In genomic region chr17:34998205-34998604, GRCh38 we compare ENCODE assay signal across 8 cellular contexts. TPM values are rescaled to one million over a fixed set of nuclear protein-coding genes. Genes with fewer than 3 reads are reported as not detected.
DNase-seq lines count a peak whose midpoint lies in the region; ATAC-seq lines count a peak whose summit lies in the region.

No MANE protein-coding gene starts in this region.

- H3K4me1 ChIP-seq in CD8-positive, alpha-beta memory T cell (ENCODE audit: insufficient read depth, low read length) = no peaks in the 10 kb centered on the region
- peaks cover 2 to 13% of the 10 kb centered on the region in 2 donors for H3K4me1 ChIP-seq in esophagus (ENCODE audit: control insufficient read depth in 2 of 2, insufficient read depth in 2 of 2, low read length in 1 of 2)

- WGBS in esophagus, 2 donors = 47 to 60% methylated on average over 5 of the region's 5 CpGs

- DNase-seq in CD8-positive, alpha-beta memory T cell = peak; percentile 62 to 83 (median 68)
- peak; percentile 87 for DNase-seq in H7
- peak; percentile 52 for DNase-seq in NOMO-1 treated with dmso at 0.1 percent for 144 hours (lab: John Stamatoyannopoulos, UW; ENCODE audit: unreplicated experiment)
- DNase-seq in activated T-cell treated with anti-CD3 and anti-CD28 coated beads for 48 hours (ENCODE audit: low read depth) = peak; percentile 75
- DNase-seq in naive B cell = peak; percentile 68
- DNase-seq in stimulated activated CD8-positive, alpha-beta memory T cell treated with anti-CD3 and anti-CD28 coated beads, Interleukin-7, amount 100 ng/mL, for 48 hours (ENCODE audit: extremely low read depth in 1 of 2, low read depth in 1 of 2) = peak; percentile 52 to 63

- no peak overlapping the region for H3K4me3 ChIP-seq in CD8-positive, alpha-beta memory T cell (ENCODE audit: low read length)
- H3K4me3 ChIP-seq in H7 (ENCODE audit: insufficient read depth, low read depth, low read length) = no peak overlapping the region
- no peak overlapping the region for H3K4me3 ChIP-seq in esophagus (ENCODE audit: low read depth in 1 of 2, low read length in 2 of 2)

- H3K9me3 ChIP-seq in CD8-positive, alpha-beta memory T cell (ENCODE audit: low read length) = no peaks in the 10 kb centered on the region
- no peaks in the 10 kb centered on the region for H3K9me3 ChIP-seq in esophagus (ENCODE audit: control insufficient read depth in 2 of 2, insufficient read depth in 1 of 2, low read depth in 1 of 2, low read length in 1 of 2)

- POLR2A ChIA-PET in CD8-positive, alpha-beta memory T cell (lab: Charles Lee) = no interaction called here

- no peaks in the 10 kb centered on the region for H3K36me3 ChIP-seq in CD8-positive, alpha-beta memory T cell (ENCODE audit: insufficient read depth, low read length)
- H3K36me3 ChIP-seq in H7 (replicated peaks; ENCODE audit: control insufficient read depth, insufficient read depth, low read length) = peaks cover 82% of the 10 kb centered on the region
- peaks cover 4 to 30% of the 10 kb centered on the region in 2 donors for H3K36me3 ChIP-seq in esophagus (ENCODE audit: control insufficient read depth in 2 of 2, insufficient read depth in 2 of 2, low read length in 1 of 2)

- H3K9me3 Mint-ChIP-seq in CD8-positive, alpha-beta memory T cell = no peaks in the 10 kb centered on the region
- no peaks in the 10 kb centered on the region for H3K9me3 Mint-ChIP-seq in naive B cell

- ATAC-seq in naive B cell (ENCODE audit: low read depth in 2 of 2) (peak; percentile 94 to 96), HG02763 (IDR thresholded peaks at IDR 0.05; ENCODE audit: unreplicated experiment) (no peak)

- H3K27me3 Mint-ChIP-seq in CD8-positive, alpha-beta memory T cell = no peaks in the 10 kb centered on the region
- no peaks in the 10 kb centered on the region for H3K27me3 Mint-ChIP-seq in naive B cell

- no peaks in the 10 kb centered on the region for H3K27me3 ChIP-seq in CD8-positive, alpha-beta memory T cell (ENCODE audit: insufficient read depth, low read length, poor library complexity, severe bottlenecking)
- H3K27me3 ChIP-seq in H7 (ENCODE audit: control insufficient read depth, insufficient read depth, low read length) = no peaks in the 10 kb centered on the region
- H3K27me3 ChIP-seq in esophagus (ENCODE audit: control insufficient read depth in 1 of 2, insufficient read depth in 2 of 2, low read length in 2 of 2) = no peaks in the 10 kb centered on the region

- no peak overlapping the region for H3K27ac ChIP-seq in CD8-positive, alpha-beta memory T cell (ENCODE audit: low read depth, low read length)
- peak overlapping the region; percentile 45 to 70 for H3K27ac ChIP-seq in esophagus (ENCODE audit: low read depth in 2 of 2, low read length in 1 of 2)

- peak overlapping the region; percentile 10 to 82 (median 70) for H3K27ac Mint-ChIP-seq in CD8-positive, alpha-beta memory T cell
- peak overlapping the region in 4 of 6 donors; percentile 5 to 70 (median 51) for H3K27ac Mint-ChIP-seq in naive B cell

- CTCF ChIA-PET in CD8-positive, alpha-beta memory T cell (lab: Charles Lee) = interaction anchor here (1.0 to 10.7 kb wide), 11 partner anchors 9 to 121 kb away, joined by 3 to 93 read pairs (median 4); partner anchors contain the start of genes FNDC8, RAD51D and RFFL

- H3K4me3 Mint-ChIP-seq in CD8-positive, alpha-beta memory T cell = no peak overlapping the region
- no peak overlapping the region for H3K4me3 Mint-ChIP-seq in naive B cell

- peaks cover 0 to 83% (median 5%) of the 10 kb centered on the region in 3 donors for H3K36me3 Mint-ChIP-seq in CD8-positive, alpha-beta memory T cell
- H3K36me3 Mint-ChIP-seq in naive B cell = peaks cover under 1 to 14% of the 10 kb centered on the region in 2 donors

- peaks cover 5 to 10% (median 8%) of the 10 kb centered on the region in 3 donors for H3K4me1 Mint-ChIP-seq in CD8-positive, alpha-beta memory T cell
- peaks cover 0 to 8% (median 7%) of the 10 kb centered on the region in 3 donors for H3K4me1 Mint-ChIP-seq in naive B cell

RNA-seq across cellular contexts. Expression of gene LIG3, which starts 17.9 kb away (rescaled TPM):
- 10 to 100 TPM; 48.7 to 50.9 TPM for total RNA-seq in CD8-positive, alpha-beta memory T cell
- 14.7 TPM for polyA plus RNA-seq in CD8-positive, alpha-beta memory T cell
- 94.6 and 139 TPM in 2 replicates for total RNA-seq in H7 (2014; rRNA removed; shearing (Covaris generic))
- polyA plus RNA-seq in esophagus (1 to 10 TPM; 6.2 to 9.2 TPM), naive B cell (ENCODE audit: low read depth in 6 of 6) (10 to 100 TPM in 5 of 6 donors, 1 to 10 TPM in 1; 9.2 to 16.9 (median 11.9) TPM)

RNA-seq across cellular contexts. Expression of gene ZNF830, which starts 36.9 kb away (rescaled TPM):
- 10 to 100 TPM; 22.7 to 26.7 TPM for total RNA-seq in CD8-positive, alpha-beta memory T cell
- polyA plus RNA-seq in CD8-positive, alpha-beta memory T cell = 25.2 TPM
- 8.5 and 10.9 TPM in 2 replicates for total RNA-seq in H7 (2014; rRNA removed; shearing (Covaris generic))
- 1 to 10 TPM; 6.5 to 7.9 TPM for polyA plus RNA-seq in esophagus
- polyA plus RNA-seq in naive B cell (ENCODE audit: low read depth in 6 of 6) = 10 to 100 TPM in 5 of 6 donors, 1 to 10 TPM in 1; 4.5 to 32.8 (median 28.0) TPM

RNA-seq across cellular contexts. Expression of gene CCT6B, which starts 36.9 kb away (rescaled TPM):
- 1 to 10 TPM in 1 of 2 experiments, under 1 TPM in 1; 0.90 to 1.8 TPM for total RNA-seq in CD8-positive, alpha-beta memory T cell
- polyA plus RNA-seq in CD8-positive, alpha-beta memory T cell = 0.74 TPM
- 0.48 and 2.3 TPM in 2 replicates for total RNA-seq in H7 (2014; rRNA removed; shearing (Covaris generic))
- polyA plus RNA-seq in esophagus = 1 to 10 TPM in 1 of 2 donors, under 1 TPM in 1; 0.80 to 1.0 TPM
- polyA plus RNA-seq in naive B cell (ENCODE audit: low read depth in 6 of 6) = 1 to 10 TPM in 4 of 6 donors, under 1 TPM in 1, not detected in 1; 0.82 to 4.5 (median 1.5) TPM
